Comparison of ENCODE assay signal across 8 cellular contexts in genomic region chr19:40465781-40466218, GRCh38. TPM values are rescaled to one million over a fixed set of nuclear protein-coding genes. Genes with fewer than 3 reads are reported as not detected.
DNase-seq lines count a peak whose midpoint lies in the region; ATAC-seq and TF ChIP-seq lines count a peak whose summit lies in the region.

No MANE protein-coding gene starts in this region.

- H3K4me3 ChIP-seq in left ventricle myocardium inferior (peak overlapping the region; percentile 75), prostate gland (peak overlapping the region; percentile 69 to 71)

- peak; percentile 87 for ATAC-seq in GM18498 (IDR thresholded peaks at IDR 0.05; ENCODE audit: unreplicated experiment)
- ATAC-seq in HG02970 (IDR thresholded peaks at IDR 0.05; ENCODE audit: low FRiP score, unreplicated experiment): peak; percentile 79

- TF ChIP-seq CTCF in left ventricle myocardium inferior (IDR thresholded peaks at IDR 0.05; ENCODE audit: borderline replicate concordance) (no peak), prostate gland (IDR thresholded peaks at IDR 0.05) (peak in 1 of 4 experiments; percentile 3)

- intact Hi-C loops in left ventricle myocardium inferior (cut with micrococcal nuclease) (no loop called here), prostate gland (cut with DNase I) (loop anchor here (2.0 to 10.0 kb wide), 6 partner anchors 21 to 169 kb away; partner anchors contain the start of genes LTBP4, SERTAD1, SERTAD3 and SHKBP1)

- H3K27ac ChIP-seq in left ventricle myocardium inferior (replicated peaks): peak overlapping the region; percentile 89
- peak overlapping the region; percentile 96 to 97 for H3K27ac ChIP-seq in prostate gland

- H3K36me3 ChIP-seq in left ventricle myocardium inferior (no peaks in the 10 kb centered on the region), prostate gland (no peaks in the 10 kb centered on the region)

- H3K4me1 ChIP-seq in left ventricle myocardium inferior (peaks cover 43% of the 10 kb centered on the region), prostate gland (replicated peaks) (peaks cover 11% of the 10 kb centered on the region)

- H3K9me3 ChIP-seq in left ventricle myocardium inferior (replicated peaks): no peaks in the 10 kb centered on the region
- H3K9me3 ChIP-seq in prostate gland: no peaks in the 10 kb centered on the region

- no peak for TF ChIP-seq POLR2A in prostate gland (IDR thresholded peaks at IDR 0.05)

- DNase-seq in NCI-H187 (lab: John Stamatoyannopoulos, UW) (peak; percentile 98 to 99), T-helper 2 cell (peak; percentile 98 to 100 (median 99)), anterior cingulate cortex (lab: John Stamatoyannopoulos, UW) (peak; percentile 61 to 100 (median 98)), left ventricle myocardium inferior (peak; percentile 100), prostate gland (ENCODE audit: low spot score) (peak; percentile 100), ureter (ENCODE audit: low spot score) (peak; percentile 99)

- peaks cover 5% of the 10 kb centered on the region for H3K27me3 ChIP-seq in left ventricle myocardium inferior (ENCODE audit: low read depth)
- H3K27me3 ChIP-seq in prostate gland (replicated peaks; ENCODE audit: insufficient read depth): no peaks in the 10 kb centered on the region

- under 1% methylated on average over 30 of the region's 33 CpGs for WGBS in prostate gland

RNA-seq across cellular contexts. Expression of gene BLVRB, which starts 0.3 kb away (rescaled TPM):
- 91.3 TPM for total RNA-seq in left ventricle myocardium inferior
- total RNA-seq in prostate gland: 100 to 1,000 TPM; 101 to 261 TPM
- total RNA-seq in ureter: 62.6 TPM

RNA-seq across cellular contexts. Expression of gene SPTBN4, which starts 1.0 kb away (rescaled TPM):
- 6.1 TPM for total RNA-seq in left ventricle myocardium inferior
- 10 to 100 TPM in 1 of 2 donors, 1 to 10 TPM in 1; 5.2 to 21.9 TPM for total RNA-seq in prostate gland
- total RNA-seq in ureter: 2.6 TPM

RNA-seq across cellular contexts. Expression of gene SERTAD3, which starts 21.7 kb away (rescaled TPM):
- total RNA-seq in left ventricle myocardium inferior: 16.2 TPM
- total RNA-seq in prostate gland: 10 to 100 TPM; 22.7 to 37.3 TPM
- total RNA-seq in ureter: 34.3 TPM

RNA-seq across cellular contexts. Expression of gene SERTAD1, which starts 40.0 kb away (rescaled TPM):
- total RNA-seq in left ventricle myocardium inferior (9.2 TPM), prostate gland (10 to 100 TPM; 15.9 to 19.5 TPM), ureter (8.9 TPM)

RNA-seq across cellular contexts. Expression of gene PRX, which starts 52.6 kb away (rescaled TPM):
- 3.3 TPM for total RNA-seq in left ventricle myocardium inferior
- total RNA-seq in prostate gland: 10 to 100 TPM in 1 of 2 donors, 1 to 10 TPM in 1; 4.1 to 10.7 TPM
- 3.2 TPM for total RNA-seq in ureter

Comparison
In these comparisons a context has a peak if more than half of its experiments do, and no peak if none do; other contexts are left out.
1. Peak in every context shown above with its lines: DNase-seq, ATAC-seq, H3K4me3 ChIP-seq and H3K27ac ChIP-seq.